In the genomic region with DNA sequence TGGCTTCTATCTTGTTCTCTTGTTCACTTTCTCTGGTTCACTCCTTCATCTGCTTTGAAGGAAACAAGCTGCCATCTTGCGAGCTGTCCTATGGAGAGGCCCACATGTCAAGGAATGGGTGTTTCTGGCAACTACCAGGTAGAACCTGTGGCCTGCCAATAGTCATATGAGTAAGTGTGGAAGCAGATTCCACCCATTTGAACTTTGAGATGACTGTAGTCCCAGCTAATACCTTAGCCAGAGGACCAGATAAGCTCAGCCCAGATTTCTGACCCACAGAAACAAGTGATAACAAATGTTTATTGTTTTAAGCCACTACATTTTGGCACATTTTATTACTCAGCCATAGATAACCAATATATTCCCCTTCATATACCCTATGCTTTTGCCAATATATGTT, we compare ENCODE assay signal across 2 cellular contexts.
TF ChIP-seq lines count a peak whose summit lies in the region.

No MANE protein-coding gene starts in this region.

TF ChIP-seq in H1, 55 proteins besides CTCF, POLR2A, EP300 and RAD21:
- TF ChIP-seq TEAD4 (IDR thresholded peaks at IDR 0.05; ENCODE audit: low read depth, low read length) (no peak), FOSL1 (IDR thresholded peaks at IDR 0.05; ENCODE audit: insufficient read depth, low read depth, low read length) (no peak), MAFK (IDR thresholded peaks at IDR 0.05; ENCODE audit: low read depth, low read length) (no peak), SP2 (IDR thresholded peaks at IDR 0.05; ENCODE audit: low read length) (no peak), RXRA (IDR thresholded peaks at IDR 0.05; ENCODE audit: insufficient read depth, low read depth, low read length) (no peak), PHF8 (conservative IDR thresholded peaks at IDR 0.05; ENCODE audit: low read depth, low read length) (no peak), RBBP5 (IDR thresholded peaks at IDR 0.05; ENCODE audit: borderline replicate concordance, low read depth, low read length) (no peak), NANOG (IDR thresholded peaks at IDR 0.05; ENCODE audit: insufficient read depth, low read depth, low read length, poor library complexity, severe bottlenecking) (no peak), POLR2AphosphoS5 (IDR thresholded peaks at IDR 0.05; ENCODE audit: low read depth, low read length) (no peak), GABPA (IDR thresholded peaks at IDR 0.05; ENCODE audit: borderline replicate concordance, insufficient read depth, low read length) (no peak), CEBPB (IDR thresholded peaks at IDR 0.05; ENCODE audit: low read depth, low read length) (no peak), TAF1 (IDR thresholded peaks at IDR 0.05; ENCODE audit: low read depth, low read length) (no peak), BRCA1 (IDR thresholded peaks at IDR 0.05; ENCODE audit: low read depth, low read length) (no peak), HDAC2 (IDR thresholded peaks at IDR 0.05; ENCODE audit: borderline replicate concordance in 1 of 2, low read depth in 2 of 2, low read length in 2 of 2) (no peak)
- TF ChIP-seq, protein P1, sequence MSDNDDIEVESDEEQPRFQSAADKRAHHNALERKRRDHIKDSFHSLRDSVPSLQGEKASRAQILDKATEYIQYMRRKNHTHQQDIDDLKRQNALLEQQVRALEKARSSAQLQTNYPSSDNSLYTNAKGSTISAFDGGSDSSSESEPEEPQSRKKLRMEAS (IDR thresholded peaks at IDR 0.05): no peak
- TF ChIP-seq, protein P2, sequence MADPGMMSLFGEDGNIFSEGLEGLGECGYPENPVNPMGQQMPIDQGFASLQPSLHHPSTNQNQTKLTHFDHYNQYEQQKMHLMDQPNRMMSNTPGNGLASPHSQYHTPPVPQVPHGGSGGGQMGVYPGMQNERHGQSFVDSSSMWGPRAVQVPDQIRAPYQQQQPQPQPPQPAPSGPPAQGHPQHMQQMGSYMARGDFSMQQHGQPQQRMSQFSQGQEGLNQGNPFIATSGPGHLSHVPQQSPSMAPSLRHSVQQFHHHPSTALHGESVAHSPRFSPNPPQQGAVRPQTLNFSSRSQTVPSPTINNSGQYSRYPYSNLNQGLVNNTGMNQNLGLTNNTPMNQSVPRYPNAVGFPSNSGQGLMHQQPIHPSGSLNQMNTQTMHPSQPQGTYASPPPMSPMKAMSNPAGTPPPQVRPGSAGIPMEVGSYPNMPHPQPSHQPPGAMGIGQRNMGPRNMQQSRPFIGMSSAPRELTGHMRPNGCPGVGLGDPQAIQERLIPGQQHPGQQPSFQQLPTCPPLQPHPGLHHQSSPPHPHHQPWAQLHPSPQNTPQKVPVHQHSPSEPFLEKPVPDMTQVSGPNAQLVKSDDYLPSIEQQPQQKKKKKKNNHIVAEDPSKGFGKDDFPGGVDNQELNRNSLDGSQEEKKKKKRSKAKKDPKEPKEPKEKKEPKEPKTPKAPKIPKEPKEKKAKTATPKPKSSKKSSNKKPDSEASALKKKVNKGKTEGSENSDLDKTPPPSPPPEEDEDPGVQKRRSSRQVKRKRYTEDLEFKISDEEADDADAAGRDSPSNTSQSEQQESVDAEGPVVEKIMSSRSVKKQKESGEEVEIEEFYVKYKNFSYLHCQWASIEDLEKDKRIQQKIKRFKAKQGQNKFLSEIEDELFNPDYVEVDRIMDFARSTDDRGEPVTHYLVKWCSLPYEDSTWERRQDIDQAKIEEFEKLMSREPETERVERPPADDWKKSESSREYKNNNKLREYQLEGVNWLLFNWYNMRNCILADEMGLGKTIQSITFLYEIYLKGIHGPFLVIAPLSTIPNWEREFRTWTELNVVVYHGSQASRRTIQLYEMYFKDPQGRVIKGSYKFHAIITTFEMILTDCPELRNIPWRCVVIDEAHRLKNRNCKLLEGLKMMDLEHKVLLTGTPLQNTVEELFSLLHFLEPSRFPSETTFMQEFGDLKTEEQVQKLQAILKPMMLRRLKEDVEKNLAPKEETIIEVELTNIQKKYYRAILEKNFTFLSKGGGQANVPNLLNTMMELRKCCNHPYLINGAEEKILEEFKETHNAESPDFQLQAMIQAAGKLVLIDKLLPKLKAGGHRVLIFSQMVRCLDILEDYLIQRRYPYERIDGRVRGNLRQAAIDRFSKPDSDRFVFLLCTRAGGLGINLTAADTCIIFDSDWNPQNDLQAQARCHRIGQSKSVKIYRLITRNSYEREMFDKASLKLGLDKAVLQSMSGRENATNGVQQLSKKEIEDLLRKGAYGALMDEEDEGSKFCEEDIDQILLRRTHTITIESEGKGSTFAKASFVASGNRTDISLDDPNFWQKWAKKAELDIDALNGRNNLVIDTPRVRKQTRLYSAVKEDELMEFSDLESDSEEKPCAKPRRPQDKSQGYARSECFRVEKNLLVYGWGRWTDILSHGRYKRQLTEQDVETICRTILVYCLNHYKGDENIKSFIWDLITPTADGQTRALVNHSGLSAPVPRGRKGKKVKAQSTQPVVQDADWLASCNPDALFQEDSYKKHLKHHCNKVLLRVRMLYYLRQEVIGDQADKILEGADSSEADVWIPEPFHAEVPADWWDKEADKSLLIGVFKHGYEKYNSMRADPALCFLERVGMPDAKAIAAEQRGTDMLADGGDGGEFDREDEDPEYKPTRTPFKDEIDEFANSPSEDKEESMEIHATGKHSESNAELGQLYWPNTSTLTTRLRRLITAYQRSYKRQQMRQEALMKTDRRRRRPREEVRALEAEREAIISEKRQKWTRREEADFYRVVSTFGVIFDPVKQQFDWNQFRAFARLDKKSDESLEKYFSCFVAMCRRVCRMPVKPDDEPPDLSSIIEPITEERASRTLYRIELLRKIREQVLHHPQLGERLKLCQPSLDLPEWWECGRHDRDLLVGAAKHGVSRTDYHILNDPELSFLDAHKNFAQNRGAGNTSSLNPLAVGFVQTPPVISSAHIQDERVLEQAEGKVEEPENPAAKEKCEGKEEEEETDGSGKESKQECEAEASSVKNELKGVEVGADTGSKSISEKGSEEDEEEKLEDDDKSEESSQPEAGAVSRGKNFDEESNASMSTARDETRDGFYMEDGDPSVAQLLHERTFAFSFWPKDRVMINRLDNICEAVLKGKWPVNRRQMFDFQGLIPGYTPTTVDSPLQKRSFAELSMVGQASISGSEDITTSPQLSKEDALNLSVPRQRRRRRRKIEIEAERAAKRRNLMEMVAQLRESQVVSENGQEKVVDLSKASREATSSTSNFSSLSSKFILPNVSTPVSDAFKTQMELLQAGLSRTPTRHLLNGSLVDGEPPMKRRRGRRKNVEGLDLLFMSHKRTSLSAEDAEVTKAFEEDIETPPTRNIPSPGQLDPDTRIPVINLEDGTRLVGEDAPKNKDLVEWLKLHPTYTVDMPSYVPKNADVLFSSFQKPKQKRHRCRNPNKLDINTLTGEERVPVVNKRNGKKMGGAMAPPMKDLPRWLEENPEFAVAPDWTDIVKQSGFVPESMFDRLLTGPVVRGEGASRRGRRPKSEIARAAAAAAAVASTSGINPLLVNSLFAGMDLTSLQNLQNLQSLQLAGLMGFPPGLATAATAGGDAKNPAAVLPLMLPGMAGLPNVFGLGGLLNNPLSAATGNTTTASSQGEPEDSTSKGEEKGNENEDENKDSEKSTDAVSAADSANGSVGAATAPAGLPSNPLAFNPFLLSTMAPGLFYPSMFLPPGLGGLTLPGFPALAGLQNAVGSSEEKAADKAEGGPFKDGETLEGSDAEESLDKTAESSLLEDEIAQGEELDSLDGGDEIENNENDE (IDR thresholded peaks at IDR 0.05; ENCODE audit: insufficient replicate concordance, low read length): no peak

TF ChIP-seq in liver, 16 proteins besides CTCF, POLR2A, EP300 and RAD21:
- TF ChIP-seq, protein P1 (IDR thresholded peaks at IDR 0.05): peak; percentile 42
- TF ChIP-seq, protein P3, sequence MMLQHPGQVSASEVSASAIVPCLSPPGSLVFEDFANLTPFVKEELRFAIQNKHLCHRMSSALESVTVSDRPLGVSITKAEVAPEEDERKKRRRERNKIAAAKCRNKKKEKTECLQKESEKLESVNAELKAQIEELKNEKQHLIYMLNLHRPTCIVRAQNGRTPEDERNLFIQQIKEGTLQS (IDR thresholded peaks at IDR 0.05): no peak
- TF ChIP-seq NR2F2 (IDR thresholded peaks at IDR 0.05) (no peak), SP1 (IDR thresholded peaks at IDR 0.05) (peak; percentile 60), EGR1 (IDR thresholded peaks at IDR 0.05; ENCODE audit: low read depth in 2 of 2) (no peak), JUND (IDR thresholded peaks at IDR 0.05) (peak in 1 of 2 donors; percentile 52), HNF4G (IDR thresholded peaks at IDR 0.05) (peak; percentile 46), FOXA1 (IDR thresholded peaks at IDR 0.05) (no peak), FOXA2 (IDR thresholded peaks at IDR 0.05) (peak; percentile 25), HNF4A (conservative IDR thresholded peaks at IDR 0.05) (peak; percentile 74 to 82), TAF1 (conservative IDR thresholded peaks at IDR 0.05) (no peak), YY1 (IDR thresholded peaks at IDR 0.05) (peak; percentile 49), GABPA (IDR thresholded peaks at IDR 0.05 in 1 of 2, conservative IDR thresholded peaks at IDR 0.05 in 1 of 2) (no peak), RXRA (IDR thresholded peaks at IDR 0.05) (peak; percentile 51 to 71)
- TF ChIP-seq, protein P4, sequence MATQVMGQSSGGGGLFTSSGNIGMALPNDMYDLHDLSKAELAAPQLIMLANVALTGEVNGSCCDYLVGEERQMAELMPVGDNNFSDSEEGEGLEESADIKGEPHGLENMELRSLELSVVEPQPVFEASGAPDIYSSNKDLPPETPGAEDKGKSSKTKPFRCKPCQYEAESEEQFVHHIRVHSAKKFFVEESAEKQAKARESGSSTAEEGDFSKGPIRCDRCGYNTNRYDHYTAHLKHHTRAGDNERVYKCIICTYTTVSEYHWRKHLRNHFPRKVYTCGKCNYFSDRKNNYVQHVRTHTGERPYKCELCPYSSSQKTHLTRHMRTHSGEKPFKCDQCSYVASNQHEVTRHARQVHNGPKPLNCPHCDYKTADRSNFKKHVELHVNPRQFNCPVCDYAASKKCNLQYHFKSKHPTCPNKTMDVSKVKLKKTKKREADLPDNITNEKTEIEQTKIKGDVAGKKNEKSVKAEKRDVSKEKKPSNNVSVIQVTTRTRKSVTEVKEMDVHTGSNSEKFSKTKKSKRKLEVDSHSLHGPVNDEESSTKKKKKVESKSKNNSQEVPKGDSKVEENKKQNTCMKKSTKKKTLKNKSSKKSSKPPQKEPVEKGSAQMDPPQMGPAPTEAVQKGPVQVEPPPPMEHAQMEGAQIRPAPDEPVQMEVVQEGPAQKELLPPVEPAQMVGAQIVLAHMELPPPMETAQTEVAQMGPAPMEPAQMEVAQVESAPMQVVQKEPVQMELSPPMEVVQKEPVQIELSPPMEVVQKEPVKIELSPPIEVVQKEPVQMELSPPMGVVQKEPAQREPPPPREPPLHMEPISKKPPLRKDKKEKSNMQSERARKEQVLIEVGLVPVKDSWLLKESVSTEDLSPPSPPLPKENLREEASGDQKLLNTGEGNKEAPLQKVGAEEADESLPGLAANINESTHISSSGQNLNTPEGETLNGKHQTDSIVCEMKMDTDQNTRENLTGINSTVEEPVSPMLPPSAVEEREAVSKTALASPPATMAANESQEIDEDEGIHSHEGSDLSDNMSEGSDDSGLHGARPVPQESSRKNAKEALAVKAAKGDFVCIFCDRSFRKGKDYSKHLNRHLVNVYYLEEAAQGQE (IDR thresholded peaks at IDR 0.05): peak; percentile 11
- TF ChIP-seq, protein P5, sequence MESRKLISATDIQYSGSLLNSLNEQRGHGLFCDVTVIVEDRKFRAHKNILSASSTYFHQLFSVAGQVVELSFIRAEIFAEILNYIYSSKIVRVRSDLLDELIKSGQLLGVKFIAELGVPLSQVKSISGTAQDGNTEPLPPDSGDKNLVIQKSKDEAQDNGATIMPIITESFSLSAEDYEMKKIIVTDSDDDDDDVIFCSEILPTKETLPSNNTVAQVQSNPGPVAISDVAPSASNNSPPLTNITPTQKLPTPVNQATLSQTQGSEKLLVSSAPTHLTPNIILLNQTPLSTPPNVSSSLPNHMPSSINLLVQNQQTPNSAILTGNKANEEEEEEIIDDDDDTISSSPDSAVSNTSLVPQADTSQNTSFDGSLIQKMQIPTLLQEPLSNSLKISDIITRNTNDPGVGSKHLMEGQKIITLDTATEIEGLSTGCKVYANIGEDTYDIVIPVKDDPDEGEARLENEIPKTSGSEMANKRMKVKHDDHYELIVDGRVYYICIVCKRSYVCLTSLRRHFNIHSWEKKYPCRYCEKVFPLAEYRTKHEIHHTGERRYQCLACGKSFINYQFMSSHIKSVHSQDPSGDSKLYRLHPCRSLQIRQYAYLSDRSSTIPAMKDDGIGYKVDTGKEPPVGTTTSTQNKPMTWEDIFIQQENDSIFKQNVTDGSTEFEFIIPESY (IDR thresholded peaks at IDR 0.05): peak; percentile 20
TF ChIP-seq in liver: peak in this region for 10.
